Comparison of ENCODE assay signal across 8 cellular contexts in the genomic region with DNA sequence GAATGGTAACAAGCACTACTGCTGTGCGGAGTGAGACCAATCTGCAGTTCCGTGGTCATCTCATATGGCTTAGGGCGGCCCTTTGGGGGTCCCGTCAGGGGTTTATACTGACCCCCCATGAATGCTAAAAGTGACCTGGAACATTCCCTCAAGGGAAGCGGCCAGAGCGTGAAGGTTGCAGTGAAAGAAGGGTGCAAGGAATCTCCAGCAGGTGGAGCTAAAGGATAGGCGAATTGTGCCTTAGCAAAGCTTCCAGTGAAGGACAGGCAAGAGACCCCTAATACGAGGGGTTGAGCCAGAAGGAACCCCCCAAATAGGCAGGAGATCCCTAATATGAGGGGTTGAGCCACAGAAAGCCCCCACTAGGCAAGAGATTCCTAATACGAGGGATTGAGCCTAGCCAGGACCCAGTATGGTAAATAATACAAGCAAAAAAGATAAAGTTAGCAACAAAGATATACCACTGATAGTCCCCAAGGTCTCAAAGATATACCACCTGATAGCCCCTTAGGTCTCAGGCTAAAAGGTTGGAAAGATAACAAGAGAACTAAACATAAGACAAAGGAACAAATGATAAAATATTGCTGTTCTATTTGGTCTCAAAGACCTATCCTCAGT. TPM values are rescaled to one million over a fixed set of nuclear protein-coding genes. Genes with fewer than 3 reads are reported as not detected.
DNase-seq lines count a peak whose midpoint lies in the region; ATAC-seq and TF ChIP-seq lines count a peak whose summit lies in the region.

No MANE protein-coding gene starts in this region.

- H3K27ac ChIP-seq in Karpas-422 (ENCODE audit: low read length), result no peak overlapping the region
- no peak overlapping the region for H3K27ac ChIP-seq in adrenal gland
- no peak overlapping the region for H3K27ac ChIP-seq in right cardiac atrium (ENCODE audit: low read length)
- no peak overlapping the region for H3K27ac ChIP-seq in gastrocnemius medialis

- no peak overlapping the region for H3K4me3 ChIP-seq in Karpas-422 (ENCODE audit: low read length)
- H3K4me3 ChIP-seq in adrenal gland, result no peak overlapping the region
- H3K4me3 ChIP-seq in right cardiac atrium (ENCODE audit: low read length), result no peak overlapping the region
- H3K4me3 ChIP-seq in gastrocnemius medialis, result no peak overlapping the region

- H3K9me3 ChIP-seq in Karpas-422 (ENCODE audit: low read length) (no peaks in the 10 kb centered on the region), adrenal gland (replicated peaks in 1 of 3) (no peaks in the 10 kb centered on the region), right cardiac atrium (ENCODE audit: control insufficient read depth, low read length) (no peaks in the 10 kb centered on the region), gastrocnemius medialis (no peaks in the 10 kb centered on the region)

- TF ChIP-seq POLR2A in adrenal gland (IDR thresholded peaks at IDR 0.05), result no peak
- no peak for TF ChIP-seq POLR2A in gastrocnemius medialis (IDR thresholded peaks at IDR 0.05)

- no peaks in the 10 kb centered on the region for H4K20me1 ChIP-seq in Karpas-422 (ENCODE audit: insufficient read depth, low read depth, low read length)

- peaks cover 10% of the 10 kb centered on the region for H3K4me1 ChIP-seq in Karpas-422 (ENCODE audit: low read length)
- H3K4me1 ChIP-seq in adrenal gland (replicated peaks in 1 of 2), result no peaks in the 10 kb centered on the region
- no peaks in the 10 kb centered on the region for H3K4me1 ChIP-seq in right cardiac atrium (ENCODE audit: control insufficient read depth, insufficient read depth, low read length)
- H3K4me1 ChIP-seq in gastrocnemius medialis, result no peaks in the 10 kb centered on the region

- H3K36me3 ChIP-seq in Karpas-422 (ENCODE audit: insufficient read depth, low read length) (peaks cover 21% of the 10 kb centered on the region; the same call in 1 of the 2 replicates), adrenal gland (replicated peaks in 1 of 2) (peaks cover 0 to 6% of the 10 kb centered on the region in 2 donors), gastrocnemius medialis (peaks cover 0 to 7% of the 10 kb centered on the region in 2 donors)

- H3K79me2 ChIP-seq in Karpas-422 (ENCODE audit: low read length), result no peaks in the 10 kb centered on the region

- no peak overlapping the region for H3K4me2 ChIP-seq in Karpas-422 (ENCODE audit: low read depth, low read length, poor library complexity, severe bottlenecking)

- no peaks in the 10 kb centered on the region for H3K27me3 ChIP-seq in Karpas-422 (ENCODE audit: low read length)
- no peaks in the 10 kb centered on the region for H3K27me3 ChIP-seq in adrenal gland
- no peaks in the 10 kb centered on the region for H3K27me3 ChIP-seq in right cardiac atrium (ENCODE audit: control insufficient read depth, insufficient read depth)
- H3K27me3 ChIP-seq in gastrocnemius medialis, result no peaks in the 10 kb centered on the region

- no peaks in the 10 kb centered on the region for H3K9me2 ChIP-seq in Karpas-422 (replicated peaks; ENCODE audit: insufficient read depth, low read length)

- no peak overlapping the region for H3K9ac ChIP-seq in Karpas-422 (ENCODE audit: low read length)

- no peak overlapping the region for H2AFZ ChIP-seq in Karpas-422 (ENCODE audit: low read length)

- TF ChIP-seq CTCF in adrenal gland (IDR thresholded peaks at IDR 0.05) (peak; percentile 58 to 80 (median 74)), gastrocnemius medialis (IDR thresholded peaks at IDR 0.05 in 4 of 5, conservative IDR thresholded peaks at IDR 0.05 in 1 of 5) (peak; percentile 55 to 80 (median 67))

- intact Hi-C loops in adrenal gland (cut with DNase I), result loop anchor here (5.0 kb wide), 2 partner anchors 159 to 164 kb away; partner anchors contain the start of gene PLXNB1 (in 1 of the 2)
- intact Hi-C loops in right cardiac atrium (cut with DNase I), result loop anchor here (2.0 to 10.0 kb wide), 4 partner anchors 159 to 271 kb away; partner anchors contain the start of gene PLXNB1 (in 1 of the 4)
- intact Hi-C loops in gastrocnemius medialis (cut with DNase I; ENCODE audit: low total_unique reads), result loop anchor here (1.0 kb wide), 1 partner anchor 163 kb away; no protein-coding TSS in a partner anchor

- ATAC-seq in right cardiac atrium (peak; percentile 36 to 50), gastrocnemius medialis (peak in 1 of 2 donors; percentile 66), HG02840 (IDR thresholded peaks at IDR 0.05; ENCODE audit: low FRiP score, unreplicated experiment) (no peak)

- 6 to 10% (median 8%) methylated on average over 9 of the region's 9 CpGs for WGBS in adrenal gland, 4 donors
- 11% methylated on average over 9 of the region's 9 CpGs for WGBS in right cardiac atrium

- DNase-seq in EH (ENCODE audit: low read depth) (peak; percentile 70), Karpas-422 (peak; percentile 90), SK-MEL-5 (ENCODE audit: low read depth, low spot score) (peak; percentile 76), adrenal gland (peak; percentile 37 to 80 (median 55)), right cardiac atrium (peak in 1 of 3 donors; percentile 51), gastrocnemius medialis (peak; percentile 5 to 34), cortex of kidney (lab: John Stamatoyannopoulos, UW) (no peak)

- in situ Hi-C loops in SK-MEL-5 (cut with HindIII; ENCODE audit: low pct_unique_long_range_greater_than_20kb, low sequenced_read_pairs) (no loop called here), gastrocnemius medialis (cut with MboI; ENCODE audit: low sequenced_read_pairs in 4 of 4) (loop anchor here (5.0 to 10.0 kb wide), 2 partner anchors 161 to 164 kb away; partner anchors contain the start of gene PLXNB1 (in 2 of the 4))

RNA-seq across cellular contexts. Expression of gene NME6, which starts 27.5 kb away (rescaled TPM):
- 18.5 and 20.4 TPM in 2 replicates for total RNA-seq in Karpas-422 (2014; rRNA removed; shearing (Covaris generic); ENCODE audit: low replicate concordance)
- 25.5 and 32.7 TPM in 2 replicates for total RNA-seq in SK-MEL-5 (2014; rRNA removed; shearing (Covaris generic))
- 27.2 and 40.3 TPM in 2 replicates for polyA plus RNA-seq in SK-MEL-5 (2015; cell fraction: cytosol; rRNA removed)
- 24.4 and 25.0 TPM in 2 replicates for polyA plus RNA-seq in SK-MEL-5 (2015; cell fraction: nucleus; rRNA removed)
- 10 to 100 TPM; 17.9 to 38.1 (median 24.7) TPM for total RNA-seq in adrenal gland
- 10 to 100 TPM in 2 of 3 donors, 1 to 10 TPM in 1; 9.7 to 15.5 (median 12.6) TPM for polyA plus RNA-seq in adrenal gland
- 10 to 100 TPM; 17.0 to 20.3 (median 19.1) TPM for total RNA-seq in right cardiac atrium
- polyA plus RNA-seq in right cardiac atrium, result 11.6 TPM
- total RNA-seq in gastrocnemius medialis, result 10 to 100 TPM; 19.9 to 26.8 (median 23.3) TPM

RNA-seq across cellular contexts. Expression of gene ZNF589, which starts 32.8 kb away (rescaled TPM):
- 64.5 and 65.2 TPM in 2 replicates for total RNA-seq in Karpas-422 (2014; rRNA removed; shearing (Covaris generic); ENCODE audit: low replicate concordance)
- total RNA-seq in SK-MEL-5 (2014; rRNA removed; shearing (Covaris generic)), result 8.9 and 9.8 TPM in 2 replicates
- 7.9 and 10.4 TPM in 2 replicates for polyA plus RNA-seq in SK-MEL-5 (2015; cell fraction: cytosol; rRNA removed)
- 77.8 and 89.1 TPM in 2 replicates for polyA plus RNA-seq in SK-MEL-5 (2015; cell fraction: nucleus; rRNA removed)
- total RNA-seq in adrenal gland, result 10 to 100 TPM in 7 of 8 donors, 1 to 10 TPM in 1; 8.7 to 30.9 (median 12.6) TPM
- polyA plus RNA-seq in adrenal gland, result 10 to 100 TPM in 2 of 3 donors, 1 to 10 TPM in 1; 4.1 to 22.5 (median 11.6) TPM
- total RNA-seq in right cardiac atrium, result 10 to 100 TPM; 11.4 to 18.5 (median 15.0) TPM
- polyA plus RNA-seq in right cardiac atrium, result 5.6 TPM
- 1 to 10 TPM; 1.1 to 9.6 (median 3.0) TPM for total RNA-seq in gastrocnemius medialis

RNA-seq across cellular contexts. Expression of gene CAMP, which starts 50.4 kb away (rescaled TPM):
- total RNA-seq in Karpas-422 (2014; rRNA removed; shearing (Covaris generic); ENCODE audit: low replicate concordance), result 100 and 141 TPM in 2 replicates
- 1.1 TPM in 1 of 2 replicates, not detected in the other for total RNA-seq in SK-MEL-5 (2014; rRNA removed; shearing (Covaris generic))
- polyA plus RNA-seq in SK-MEL-5 (2015; cell fraction: cytosol; rRNA removed), result 0.60 and 1.6 TPM in 2 replicates
- polyA plus RNA-seq in SK-MEL-5 (2015; cell fraction: nucleus; rRNA removed), result not detected in 2 replicates
- total RNA-seq in adrenal gland (not detected), right cardiac atrium (1 to 10 TPM in 1 of 4 donors, under 1 TPM in 3; 0.50 to 2.1 (median 0.73) TPM), gastrocnemius medialis (not detected)
- polyA plus RNA-seq in adrenal gland (under 1 TPM in 2 of 3 donors, not detected in 1; 0.17 to 0.56 TPM), right cardiac atrium (1.8 TPM)

RNA-seq across cellular contexts. Expression of gene SPINK8, which starts 59.8 kb away (rescaled TPM):
- not detected in 2 replicates for total RNA-seq in Karpas-422 (2014; rRNA removed; shearing (Covaris generic); ENCODE audit: low replicate concordance)
- total RNA-seq in SK-MEL-5 (2014; rRNA removed; shearing (Covaris generic)), result not detected in 2 replicates
- not detected in 2 replicates for polyA plus RNA-seq in SK-MEL-5 (2015; cell fraction: cytosol; rRNA removed)
- not detected in 2 replicates for polyA plus RNA-seq in SK-MEL-5 (2015; cell fraction: nucleus; rRNA removed)
- total RNA-seq in adrenal gland (not detected), right cardiac atrium (not detected), gastrocnemius medialis (not detected)
- polyA plus RNA-seq in adrenal gland (not detected), right cardiac atrium (not detected)

Comparison
In these comparisons a context has a peak if more than half of its experiments do, and no peak if none do; other contexts are left out.
1. RNA of gene CAMP, which starts 50.4 kb away (total RNA-seq): 100 to 141 TPM in Karpas-422; 0.50 to 2.1 TPM in right cardiac atrium, 1.1 TPM in SK-MEL-5, not detected in adrenal gland and not detected in gastrocnemius medialis; every median in the first group is over 10 times any median in the second.